15 cellular contexts compared by ENCODE assay signal in the genomic region with DNA sequence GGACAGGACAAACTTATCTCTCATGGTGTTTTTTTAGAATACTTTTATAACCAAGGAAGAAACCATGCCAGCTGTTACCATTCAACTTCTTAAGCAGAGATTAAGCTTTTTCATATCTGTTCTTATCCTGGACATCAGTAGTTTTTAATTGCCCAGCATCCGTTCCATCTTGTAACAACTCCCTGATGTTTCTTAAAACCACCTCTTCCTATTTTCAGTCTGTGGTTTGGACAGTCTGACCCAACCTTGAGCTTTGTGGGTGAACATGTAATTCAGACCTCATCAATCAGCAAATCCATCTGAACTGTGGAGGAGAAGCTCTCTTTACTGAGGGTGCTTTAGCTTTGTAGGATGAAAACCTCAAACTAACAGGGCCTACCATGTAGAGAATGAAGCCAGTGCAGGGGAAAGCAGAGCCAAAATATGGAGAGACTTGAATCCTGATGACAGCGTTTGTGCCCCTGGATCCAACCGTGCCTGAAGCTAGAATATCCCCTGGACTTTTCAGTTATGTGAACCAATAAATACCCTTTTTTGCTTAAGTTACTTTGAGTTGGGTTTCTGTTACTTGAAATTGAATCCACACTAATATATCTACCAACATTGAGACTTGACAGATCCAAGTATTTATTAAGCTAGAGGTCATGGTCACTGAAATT.
"Had no signal": no experiment of that assay in that cellular context is flagged by ENCODE, and none has a peak within 500 bp of the region (broad histone marks: within the 10 kb centered on the region; RNA-seq: fewer than 3 reads in every experiment).

No MANE protein-coding gene starts in this region.

- H3K27me3 ChIP-seq: breast epithelium, neural progenitor cell, pancreas, testis had no signal

- DNase-seq: activated CD4-positive, alpha-beta T cell treated with anti-CD3 and anti-CD28 coated beads for 1 hour; activated CD4-positive, alpha-beta T cell treated with anti-CD3 and anti-CD28 coated beads, Interleukin-2, amount 50 U/mL, for 48 hours; activated effector memory CD4-positive, alpha-beta T cell treated with anti-CD3 and anti-CD28 coated beads, Interleukin-2, amount 50 U/mL, for 16 hours; activated T-cell treated with anti-CD3 and anti-CD28 coated beads, Interleukin-2, amount 50 U/mL, for 4 hours; endodermal cell; hippocampal formation; kidney glomerular epithelial cell; pancreas; stimulated activated CD4-positive, alpha-beta T cell treated with anti-CD3 and anti-CD28 coated beads, Interleukin-15, amount 100 ng/mL, for 24 hours; stimulated activated CD4-positive, alpha-beta T cell treated with anti-CD3 and anti-CD28 coated beads, Interleukin-4, amount 100 ng/mL, for 24 hours; testis had no signal

- H3K27ac ChIP-seq: breast epithelium, neural progenitor cell, pancreas, testis had no signal

- ATAC-seq: activated naive CD4-positive, alpha-beta T cell treated with anti-CD3 and anti-CD28 coated beads, Interleukin-2, amount 50 U/mL, for 72 hours; activated T-cell treated with anti-CD3 and anti-CD28 coated beads, Interleukin-2, amount 50 U/mL, for 4 hours; pancreas had no signal

- H3K4me1 ChIP-seq: breast epithelium, neural progenitor cell, pancreas, testis had no signal

- H2AFZ ChIP-seq: neural progenitor cell had no signal

- H3K9me3 ChIP-seq: pancreas, testis had no signal

- H3K4me3 ChIP-seq: breast epithelium, neural progenitor cell, pancreas, testis had no signal

- H3K4me2 ChIP-seq: neural progenitor cell had no signal

- FAIRE-seq: TTC549 had no signal

- H3K9ac ChIP-seq: neural progenitor cell had no signal
